Comparison of ENCODE assay signal across 14 cellular contexts in the genomic region with DNA sequence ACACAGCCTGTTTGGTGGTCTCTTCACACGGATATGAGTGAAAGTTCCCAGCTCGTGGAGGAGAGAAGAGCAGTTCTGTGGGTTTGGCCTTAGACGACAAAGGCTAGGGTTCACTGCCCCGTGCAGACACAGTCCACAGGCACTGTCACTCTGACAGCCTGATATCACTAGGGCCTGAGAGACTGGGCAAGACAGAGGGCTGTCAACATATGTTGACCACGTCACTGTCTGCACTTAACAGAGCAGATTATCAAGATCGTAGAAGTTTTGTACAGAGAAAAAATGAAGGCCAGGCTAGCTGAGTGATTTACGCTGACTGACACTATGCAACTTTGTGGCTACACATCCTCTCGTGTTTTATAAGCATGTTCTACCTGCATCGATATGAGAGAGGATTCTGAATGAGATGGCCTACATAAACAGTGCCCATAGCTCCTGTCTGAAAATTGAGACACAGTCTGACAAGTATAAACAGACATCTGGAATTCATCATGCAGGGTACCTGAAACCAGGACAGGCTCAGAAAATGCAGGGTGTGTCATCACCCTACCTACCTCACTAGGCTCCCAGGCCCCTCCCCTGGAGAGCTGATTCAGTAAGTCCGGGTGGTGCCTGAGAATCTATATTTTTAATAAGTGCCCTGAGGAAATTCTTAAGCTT.
DNase-seq lines count a peak whose midpoint lies in the region; ATAC-seq and TF ChIP-seq lines count a peak whose summit lies in the region.
"Had no signal": no experiment of that assay in that cellular context is flagged by ENCODE, and none has a peak within 500 bp of the region (broad histone marks: within the 10 kb centered on the region; RNA-seq: fewer than 3 reads in every experiment).

No MANE protein-coding gene starts in this region.

- H3K9me2 ChIP-seq in PC-9 (ENCODE audit: insufficient read depth), result no peaks in the 10 kb centered on the region
- H3K9me2 ChIP-seq: SK-N-SH had no signal

- BruUV-seq in PC-9 (replicated peaks; lab: Mats Ljungman, UMichigan), result no TSS peak

- peaks cover 51% of the 10 kb centered on the region for H3K4me1 Mint-ChIP-seq in activated CD4-positive, alpha-beta memory T cell treated with anti-CD3 and anti-CD28 coated beads for 36 hours (ENCODE audit: low read depth)
- H3K4me1 Mint-ChIP-seq in activated CD4-positive, alpha-beta memory T cell treated with anti-CD3 and anti-CD28 coated beads, Interleukin-2, amount 10 ng/mL, durations not matched to agents 7 days and 5 days, result peaks cover 54% of the 10 kb centered on the region
- H3K4me1 Mint-ChIP-seq in stimulated activated naive B cell treated with anti-CD40 and anti-IgM and Interleukin-4, amounts not matched to agents 10 μg/mL and 1 μg/mL and 100 μg/mL, for 72 hours, result peaks cover 24 to 44% of the 10 kb centered on the region in 2 donors

- H2AFZ ChIP-seq in PC-9, result no peak overlapping the region

- no peaks in the 10 kb centered on the region for H3K9me3 Mint-ChIP-seq in activated CD4-positive, alpha-beta memory T cell treated with anti-CD3 and anti-CD28 coated beads for 36 hours
- no peaks in the 10 kb centered on the region for H3K9me3 Mint-ChIP-seq in activated CD4-positive, alpha-beta memory T cell treated with anti-CD3 and anti-CD28 coated beads, Interleukin-2, amount 10 ng/mL, durations not matched to agents 7 days and 5 days
- no peaks in the 10 kb centered on the region for H3K9me3 Mint-ChIP-seq in stimulated activated naive B cell treated with anti-CD40 and anti-IgM and Interleukin-4, amounts not matched to agents 10 μg/mL and 1 μg/mL and 100 μg/mL, for 72 hours

- H3K4me3 Mint-ChIP-seq in activated CD4-positive, alpha-beta memory T cell treated with anti-CD3 and anti-CD28 coated beads for 36 hours, result no peak overlapping the region
- no peak overlapping the region for H3K4me3 Mint-ChIP-seq in activated CD4-positive, alpha-beta memory T cell treated with anti-CD3 and anti-CD28 coated beads, Interleukin-2, amount 10 ng/mL, durations not matched to agents 7 days and 5 days
- no peak overlapping the region for H3K4me3 Mint-ChIP-seq in stimulated activated naive B cell treated with anti-CD40 and anti-IgM and Interleukin-4, amounts not matched to agents 10 μg/mL and 1 μg/mL and 100 μg/mL, for 72 hours

- H3K36me3 Mint-ChIP-seq in activated CD4-positive, alpha-beta memory T cell treated with anti-CD3 and anti-CD28 coated beads for 36 hours, result peaks cover 7% of the 10 kb centered on the region
- H3K36me3 Mint-ChIP-seq in activated CD4-positive, alpha-beta memory T cell treated with anti-CD3 and anti-CD28 coated beads, Interleukin-2, amount 10 ng/mL, durations not matched to agents 7 days and 5 days (ENCODE audit: low read depth), result peaks cover 12% of the 10 kb centered on the region
- H3K36me3 Mint-ChIP-seq in stimulated activated naive B cell treated with anti-CD40 and anti-IgM and Interleukin-4, amounts not matched to agents 10 μg/mL and 1 μg/mL and 100 μg/mL, for 72 hours, result peaks cover 5 to 18% of the 10 kb centered on the region in 2 donors

- POLR2A ChIA-PET in activated CD4-positive, alpha-beta memory T cell treated with anti-CD3 and anti-CD28 coated beads for 36 hours (lab: Charles Lee), result interaction anchor here (1.3 kb wide), 1 partner anchor 72 kb away, joined by 3 read pairs; no protein-coding TSS in a partner anchor
- POLR2A ChIA-PET in activated CD4-positive, alpha-beta memory T cell treated with anti-CD3 and anti-CD28 coated beads, Interleukin-2, amount 10 ng/mL, durations not matched to agents 7 days and 5 days (lab: Charles Lee), result interaction anchor here (1.0 to 1.1 kb wide), 2 partner anchors 9 to 85 kb away, joined by 3 to 4 read pairs; no protein-coding TSS in a partner anchor
- POLR2A ChIA-PET in PC-9 (lab: Charles Lee; ENCODE audit: unreplicated experiment) (interaction anchor here (0.7 kb wide), 1 partner anchor 32 kb away, joined by 5 read pairs; no protein-coding TSS in a partner anchor), HEK293T (lab: Yijun Ruan, JAX) (no interaction called here)

- H4K20me1 ChIP-seq in PC-9 (ENCODE audit: insufficient read depth), result no peaks in the 10 kb centered on the region

- intact Hi-C loops in activated CD4-positive, alpha-beta memory T cell treated with anti-CD3 and anti-CD28 coated beads for 36 hours (cut with micrococcal nuclease), result no loop called here
- intact Hi-C loops in PC-9 (cut with micrococcal nuclease; ENCODE audit: unreplicated experiment), result loop anchor here (2.0 kb wide), 1 partner anchor 119 kb away; a partner anchor contains a TSS

- H3K9me3 ChIP-seq in PC-9 (ENCODE audit: insufficient read depth, low read depth), result no peaks in the 10 kb centered on the region
- H3K9me3 ChIP-seq in MG63, result no peaks in the 10 kb centered on the region
- H3K9me3 ChIP-seq: body of pancreas, gastroesophageal sphincter, SK-N-SH, upper lobe of left lung had no signal

- DNase-seq in activated CD4-positive, alpha-beta memory T cell treated with anti-CD3 and anti-CD28 coated beads for 36 hours, result peak; percentile 26
- no peak for DNase-seq in activated CD4-positive, alpha-beta memory T cell treated with anti-CD3 and anti-CD28 coated beads, Interleukin-2, amount 10 ng/mL, durations not matched to agents 7 days and 5 days
- peak in 1 of 2 experiments; percentile 78 for DNase-seq in PC-9
- DNase-seq in erythroblast (lab: John Stamatoyannopoulos, UW), result peak; percentile 34 to 49
- DNase-seq in stimulated activated naive B cell treated with anti-CD40 and anti-IgM and Interleukin-4, amounts not matched to agents 10 μg/mL and 1 μg/mL and 100 μg/mL, for 72 hours, result no peak
- no peak for DNase-seq in HEK293T (ENCODE audit: extremely low spot score)
- no peak for DNase-seq in MG63
- no peak for DNase-seq in hepatic stellate cell (ENCODE audit: low spot score)
- DNase-seq: activated naive CD4-positive, alpha-beta T cell treated with Interleukin-2 at 50 U/mL for 16 hours; body of pancreas; effector CD8-positive, alpha-beta T cell; SK-N-SH; upper lobe of left lung had no signal

- H3K79me2 ChIP-seq in PC-9 (ENCODE audit: low read depth), result peaks cover 15% of the 10 kb centered on the region; the same call in 1 of the 2 replicates

- H3K36me3 ChIP-seq in PC-9 (ENCODE audit: low read depth), result no peaks in the 10 kb centered on the region
- H3K36me3 ChIP-seq in MG63, result no peaks in the 10 kb centered on the region
- H3K36me3 ChIP-seq: gastroesophageal sphincter, upper lobe of left lung had no signal

- H3K27me3 Mint-ChIP-seq in activated CD4-positive, alpha-beta memory T cell treated with anti-CD3 and anti-CD28 coated beads for 36 hours, result peaks cover 2% of the 10 kb centered on the region
- H3K27me3 Mint-ChIP-seq in activated CD4-positive, alpha-beta memory T cell treated with anti-CD3 and anti-CD28 coated beads, Interleukin-2, amount 10 ng/mL, durations not matched to agents 7 days and 5 days, result peaks cover 9% of the 10 kb centered on the region
- no peaks in the 10 kb centered on the region for H3K27me3 Mint-ChIP-seq in stimulated activated naive B cell treated with anti-CD40 and anti-IgM and Interleukin-4, amounts not matched to agents 10 μg/mL and 1 μg/mL and 100 μg/mL, for 72 hours

- H3K27ac ChIP-seq in PC-9, result peak overlapping the region; percentile 70
- H3K27ac ChIP-seq: body of pancreas, gastroesophageal sphincter, upper lobe of left lung had no signal

- H3K27me3 ChIP-seq in PC-9 (ENCODE audit: insufficient read depth, low read depth) (no peaks in the 10 kb centered on the region), MG63 (no peaks in the 10 kb centered on the region)
- H3K27me3 ChIP-seq: body of pancreas, gastroesophageal sphincter, upper lobe of left lung had no signal

- peaks cover 39% of the 10 kb centered on the region for H3K4me1 ChIP-seq in PC-9 (replicated peaks; ENCODE audit: insufficient read depth)

- no peak for TF ChIP-seq POLR2A in erythroblast (IDR thresholded peaks at IDR 0.05; ENCODE audit: low read length)

- no peak for TF ChIP-seq CTCF in PC-9 (conservative IDR thresholded peaks at IDR 0.05)

- H3K27ac Mint-ChIP-seq in activated CD4-positive, alpha-beta memory T cell treated with anti-CD3 and anti-CD28 coated beads for 36 hours, result no peak overlapping the region
- no peak overlapping the region for H3K27ac Mint-ChIP-seq in activated CD4-positive, alpha-beta memory T cell treated with anti-CD3 and anti-CD28 coated beads, Interleukin-2, amount 10 ng/mL, durations not matched to agents 7 days and 5 days
- peak overlapping the region; percentile 67 for H3K27ac Mint-ChIP-seq in stimulated activated naive B cell treated with anti-CD40 and anti-IgM and Interleukin-4, amounts not matched to agents 10 μg/mL and 1 μg/mL and 100 μg/mL, for 72 hours

- peak overlapping the region; percentile 18 for H3K4me2 ChIP-seq in PC-9
- H3K4me2 ChIP-seq: SK-N-SH had no signal

- H3K4me3 ChIP-seq in PC-9, result no peak overlapping the region
- no peak overlapping the region for H3K4me3 ChIP-seq in MG63
- H3K4me3 ChIP-seq: body of pancreas, gastroesophageal sphincter, upper lobe of left lung had no signal

- ATAC-seq in stimulated activated naive B cell treated with anti-CD40 and anti-IgM and Interleukin-4, amounts not matched to agents 10 μg/mL and 1 μg/mL and 100 μg/mL, for 72 hours (replicated peaks), result no peak
- ATAC-seq: body of pancreas, gastroesophageal sphincter had no signal

- H3F3A ChIP-seq in PC-9 (ENCODE audit: insufficient read depth, low read depth), result peaks cover 18% of the 10 kb centered on the region; the same call in 1 of the 2 replicates

- CTCF ChIA-PET in activated CD4-positive, alpha-beta memory T cell treated with anti-CD3 and anti-CD28 coated beads for 36 hours (lab: Charles Lee), result interaction anchor here (1.1 kb wide), 1 partner anchor 19 kb away, joined by 3 read pairs; no protein-coding TSS in a partner anchor
- CTCF ChIA-PET in activated CD4-positive, alpha-beta memory T cell treated with anti-CD3 and anti-CD28 coated beads, Interleukin-2, amount 10 ng/mL, durations not matched to agents 7 days and 5 days (lab: Charles Lee), result interaction anchor here (0.7 to 1.7 kb wide), 4 partner anchors 9 to 117 kb away, joined by 3 to 4 read pairs (median 3); no protein-coding TSS in a partner anchor
- CTCF ChIA-PET in PC-9 (lab: Charles Lee) (no interaction called here), HEK293T (lab: Yijun Ruan, JAX) (no interaction called here)

TF ChIP-seq in HEK293T, 16 proteins besides CTCF, POLR2A, EP300 and RAD21 (continues in another document):
- TF ChIP-seq HDGF (IDR thresholded peaks at IDR 0.05; ENCODE audit: borderline replicate concordance) (no peak), ZNF384 (IDR thresholded peaks at IDR 0.05) (no peak), CTBP1 (IDR thresholded peaks at IDR 0.05; ENCODE audit: borderline replicate concordance) (no peak), SP1 (IDR thresholded peaks at IDR 0.05) (no peak)
- TF ChIP-seq, protein P1, sequence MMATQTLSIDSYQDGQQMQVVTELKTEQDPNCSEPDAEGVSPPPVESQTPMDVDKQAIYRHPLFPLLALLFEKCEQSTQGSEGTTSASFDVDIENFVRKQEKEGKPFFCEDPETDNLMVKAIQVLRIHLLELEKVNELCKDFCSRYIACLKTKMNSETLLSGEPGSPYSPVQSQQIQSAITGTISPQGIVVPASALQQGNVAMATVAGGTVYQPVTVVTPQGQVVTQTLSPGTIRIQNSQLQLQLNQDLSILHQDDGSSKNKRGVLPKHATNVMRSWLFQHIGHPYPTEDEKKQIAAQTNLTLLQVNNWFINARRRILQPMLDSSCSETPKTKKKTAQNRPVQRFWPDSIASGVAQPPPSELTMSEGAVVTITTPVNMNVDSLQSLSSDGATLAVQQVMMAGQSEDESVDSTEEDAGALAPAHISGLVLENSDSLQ (IDR thresholded peaks at IDR 0.05), result no peak

Comparison
In these comparisons a context has a peak if more than half of its experiments do, and no peak if none do; other contexts are left out.
1. DNase-seq: peak in activated CD4-positive, alpha-beta memory T cell treated with anti-CD3 and anti-CD28 coated beads for 36 hours (single experiment) and erythroblast (2 of 2); none in activated CD4-positive, alpha-beta memory T cell treated with anti-CD3 and anti-CD28 coated beads, Interleukin-2, amount 10 ng/mL, durations not matched to agents 7 days and 5 days (single experiment), stimulated activated naive B cell treated with anti-CD40 and anti-IgM and Interleukin-4, amounts not matched to agents 10 μg/mL and 1 μg/mL and 100 μg/mL, for 72 hours (single experiment), HEK293T (single experiment), MG63 (single experiment) and hepatic stellate cell (single experiment).
2. CTCF ChIA-PET loops: an anchor here in activated CD4-positive, alpha-beta memory T cell treated with anti-CD3 and anti-CD28 coated beads for 36 hours (1.1 kb wide) and activated CD4-positive, alpha-beta memory T cell treated with anti-CD3 and anti-CD28 coated beads, Interleukin-2, amount 10 ng/mL, durations not matched to agents 7 days and 5 days (0.7 to 1.7 kb wide); none called in PC-9 and HEK293T.